Comparison of ENCODE assay signal across 10 cellular contexts in genomic region chr2:69581774-69582581, GRCh38.
DNase-seq lines count a peak whose midpoint lies in the region; ATAC-seq and TF ChIP-seq lines count a peak whose summit lies in the region.
"Had no signal": no experiment of that assay in that cellular context is flagged by ENCODE, and none has a peak within 500 bp of the region (broad histone marks: within the 10 kb centered on the region; RNA-seq: fewer than 3 reads in every experiment).

No MANE protein-coding gene starts in this region.

- no peaks in the 10 kb centered on the region for H3K27me3 Mint-ChIP-seq in natural killer cell (ENCODE audit: low read depth in 2 of 2)

- TF ChIP-seq CTCF in mammary epithelial cell (conservative IDR thresholded peaks at IDR 0.05 in 1 of 2, IDR thresholded peaks at IDR 0.05 in 1 of 2; ENCODE audit: extremely low read depth in 1 of 2, insufficient read depth in 1 of 2, low read depth in 1 of 2, low read length in 2 of 2) (no peak), natural killer cell (IDR thresholded peaks at IDR 0.05) (no peak)

- BruUV-seq in mammary epithelial cell (replicated peaks; lab: Mats Ljungman, UMichigan): no TSS peak

- H3K36me3 ChIP-seq in mammary epithelial cell (ENCODE audit: insufficient read depth, low read length): no peaks in the 10 kb centered on the region
- H3K36me3 ChIP-seq: HAP-1 had no signal

- H3K4me1 ChIP-seq in mammary epithelial cell (ENCODE audit: insufficient read depth, low read length): peaks cover 12% of the 10 kb centered on the region

- DNase-seq in GM03348 (ENCODE audit: low spot score) (peak; percentile 36), MV-4-11 (lab: John Stamatoyannopoulos, UW) (peak; percentile 64), mammary epithelial cell (peak; percentile 42), natural killer cell (no peak), NCI-H526 (lab: John Stamatoyannopoulos, UW) (no peak), anterior cingulate cortex (lab: John Stamatoyannopoulos, UW) (no peak), NCI-H2081 (lab: John Stamatoyannopoulos, UW) (no peak)
- DNase-seq: activated B cell treated with CpG ODN at 0.5 μM for 24 hours had no signal

- H3K27me3 ChIP-seq in mammary epithelial cell (ENCODE audit: insufficient read depth, low read length): no peaks in the 10 kb centered on the region

- CTCF ChIA-PET in mammary epithelial cell (lab: Charles Lee; ENCODE audit: low non-redundant PET): interaction anchor here (0.6 kb wide), 1 partner anchor 17 kb away, joined by 3 read pairs; no protein-coding TSS in a partner anchor

- peaks cover 91% of the 10 kb centered on the region for H3K79me2 ChIP-seq in mammary epithelial cell (ENCODE audit: insufficient read depth, low read length)

- H3K4me3 Mint-ChIP-seq in natural killer cell: peak overlapping the region; percentile 78
- H3K4me3 Mint-ChIP-seq: activated B cell treated with CpG ODN at 0.5 μM for 24 hours had no signal

- no peak overlapping the region for H3K27ac ChIP-seq in mammary epithelial cell (ENCODE audit: insufficient read depth, low read depth, low read length)

- intact Hi-C loops in mammary epithelial cell (cut with micrococcal nuclease): no loop called here
- intact Hi-C loops in natural killer cell (cut with micrococcal nuclease): no loop called here

- H3K9ac ChIP-seq in mammary epithelial cell (ENCODE audit: insufficient read depth, low read length): no peak overlapping the region

- dilution Hi-C loops in mammary epithelial cell (cut with HindIII; ENCODE audit: low sequenced_read_pairs): no loop called here

- no peak overlapping the region for H3K4me3 ChIP-seq in mammary epithelial cell (replicated peaks in 1 of 3; ENCODE audit: insufficient read depth in 1 of 3, low read depth in 2 of 3, low read length in 3 of 3)
- H3K4me3 ChIP-seq: HAP-1 had no signal

- WGBS in mammary epithelial cell (ENCODE audit: low coverage, missing lambda C conversion rate): 78% methylated on average over 12 of the region's 14 CpGs

- H3K36me3 Mint-ChIP-seq in natural killer cell: no peaks in the 10 kb centered on the region

- H3K4me1 Mint-ChIP-seq in natural killer cell: peaks cover 76 to 88% of the 10 kb centered on the region in 2 donors

- in situ Hi-C loops in mammary epithelial cell (cut with MboI; ENCODE audit: low sequenced_read_pairs in 2 of 2): no loop called here

- no peak overlapping the region for H3K4me2 ChIP-seq in mammary epithelial cell (ENCODE audit: insufficient read depth, low read depth, low read length)

- no peaks in the 10 kb centered on the region for H4K20me1 ChIP-seq in mammary epithelial cell (ENCODE audit: insufficient read depth, low read length)

- ATAC-seq in natural killer cell: peak; percentile 29 to 52 (median 44)
- ATAC-seq in GM21737 (IDR thresholded peaks at IDR 0.05; ENCODE audit: unreplicated experiment): no peak

- peak overlapping the region; percentile 71 to 86 for H3K27ac Mint-ChIP-seq in natural killer cell
- H3K27ac Mint-ChIP-seq: activated B cell treated with CpG ODN at 0.5 μM for 24 hours had no signal

- H3K9me3 ChIP-seq in mammary epithelial cell (replicated peaks; ENCODE audit: insufficient read depth, low read length): no peaks in the 10 kb centered on the region
- H3K9me3 ChIP-seq: HAP-1 had no signal

- no peak overlapping the region for H2AFZ ChIP-seq in mammary epithelial cell (ENCODE audit: low read depth, low read length)

- no peaks in the 10 kb centered on the region for H3K9me3 Mint-ChIP-seq in natural killer cell
- H3K9me3 Mint-ChIP-seq: activated B cell treated with CpG ODN at 0.5 μM for 24 hours had no signal

Comparison
In these comparisons a context has a peak if more than half of its experiments do, and no peak if none do; other contexts are left out.
1. DNase-seq: peak in GM03348 (single experiment), MV-4-11 (single experiment) and mammary epithelial cell (single experiment); none in natural killer cell (single experiment), NCI-H526 (0 of 2), anterior cingulate cortex (0 of 58) and NCI-H2081 (0 of 2).